9 cellular contexts compared by ENCODE assay signal in genomic region chr20:25867776-25868649, GRCh38.
A peak's percentile ranks its signal among the peaks of the same experiment; 100 is the strongest.
DNase-seq lines count a peak whose midpoint lies in the region; ATAC-seq and TF ChIP-seq lines count a peak whose summit lies in the region.
"Had no signal": no experiment of that assay in that cellular context is flagged by ENCODE, and none has a peak within 500 bp of the region (broad histone marks: within the 10 kb centered on the region; RNA-seq: fewer than 3 reads in every experiment).

No MANE protein-coding gene starts in this region.

- peaks cover 77% of the 10 kb centered on the region for H3K27me3 ChIP-seq in HUES6 (ENCODE audit: control insufficient read depth, insufficient read depth, low read length)
- H3K27me3 ChIP-seq in kidney epithelial cell (ENCODE audit: control insufficient read depth, insufficient read depth, low read length), result peaks cover 47% of the 10 kb centered on the region

- TF ChIP-seq CTCF in kidney epithelial cell (IDR thresholded peaks at IDR 0.05; ENCODE audit: insufficient read depth, low read length, poor library complexity, severe bottlenecking), result no peak

- peaks cover 8% of the 10 kb centered on the region; the same call in 1 of the 2 replicates for H3K4me1 ChIP-seq in HUES6 (ENCODE audit: control insufficient read depth, insufficient read depth, low read length)

- ATAC-seq in GM18511 (IDR thresholded peaks at IDR 0.05; ENCODE audit: unreplicated experiment), result peak; percentile 76
- no peak for ATAC-seq in HG03095 (IDR thresholded peaks at IDR 0.05; ENCODE audit: unreplicated experiment)

- H3K4me3 ChIP-seq in HUES6 (ENCODE audit: low read depth, low read length) (peak overlapping the region; percentile 56), kidney epithelial cell (ENCODE audit: low read depth, low read length) (peak overlapping the region; percentile 42)

- DNase-seq in activated CD4-positive, CD25-positive, alpha-beta regulatory T cell (lab: John Stamatoyannopoulos, UW), result peak; percentile 30 to 65 (median 45)
- DNase-seq in cerebellum (ENCODE audit: low spot score) (peak; percentile 75), kidney epithelial cell (ENCODE audit: low read depth) (no peak), NCI-H2196 treated with DMSO at 0.1 percent for 48 hours (lab: John Stamatoyannopoulos, UW; ENCODE audit: unreplicated experiment) (no peak)
- peak; percentile 84 for DNase-seq in stimulated activated CD4-positive, alpha-beta T cell treated with anti-CD3 and anti-CD28 coated beads, Interleukin-15, amount 100 ng/mL, for 24 hours

- H3K9ac ChIP-seq in HUES6 (ENCODE audit: low read length), result no peak overlapping the region

- no peak overlapping the region for H3K27ac ChIP-seq in HUES6 (ENCODE audit: low read depth, low read length)
- H3K27ac ChIP-seq: VCaP had no signal

- no peaks in the 10 kb centered on the region for H3K36me3 ChIP-seq in HUES6 (ENCODE audit: control insufficient read depth, insufficient read depth, low read length)
- no peaks in the 10 kb centered on the region for H3K36me3 ChIP-seq in kidney epithelial cell (ENCODE audit: control insufficient read depth, insufficient read depth, low read length)

- no peaks in the 10 kb centered on the region for H3K9me3 ChIP-seq in HUES6 (ENCODE audit: control insufficient read depth, insufficient read depth, low read depth, low read length)

Comparison
In these comparisons a context has a peak if more than half of its experiments do, and no peak if none do; other contexts are left out.
1. DNase-seq: peak in activated CD4-positive, CD25-positive, alpha-beta regulatory T cell (4 of 4), cerebellum (single experiment) and stimulated activated CD4-positive, alpha-beta T cell treated with anti-CD3 and anti-CD28 coated beads, Interleukin-15, amount 100 ng/mL, for 24 hours (single experiment); none in kidney epithelial cell (single experiment) and NCI-H2196 treated with DMSO at 0.1 percent for 48 hours (single experiment).